Comparison of ENCODE assay signal across 26 cellular contexts in the genomic region with DNA sequence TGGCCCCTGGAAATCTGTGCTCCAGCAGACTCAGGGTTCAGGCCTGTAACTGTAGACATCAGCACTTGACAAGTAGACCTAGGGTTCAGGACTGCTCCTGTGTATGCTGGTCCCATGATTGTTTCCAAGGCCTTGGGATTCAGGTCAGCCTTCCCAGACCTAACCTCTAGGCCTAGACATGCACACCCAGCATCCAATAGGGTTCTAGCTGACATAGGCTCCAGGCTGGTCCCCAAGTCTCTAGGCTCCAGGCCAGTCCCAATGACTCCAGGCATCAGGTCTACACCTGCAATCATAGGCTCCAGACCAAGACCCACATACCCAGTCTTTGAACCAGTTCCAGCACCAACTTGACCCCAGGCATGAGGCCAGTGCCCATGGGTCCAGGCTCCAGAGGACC.
"Had no signal": no experiment of that assay in that cellular context is flagged by ENCODE, and none has a peak within 500 bp of the region (broad histone marks: within the 10 kb centered on the region; RNA-seq: fewer than 3 reads in every experiment).

No MANE protein-coding gene starts in this region.

- DNase-seq: head of caudate nucleus; hippocampal formation; kidney glomerular epithelial cell; left cardiac atrium; lower lobe of right lung; mammary epithelial cell; mesenchymal stem cell; naive thymus-derived CD8-positive, alpha-beta T cell; nephron progenitor cell; occipital lobe; ovary; right lobe of liver; stimulated activated CD4-positive, alpha-beta T cell treated with anti-CD3 and anti-CD28 coated beads, Interleukin-12 subunit alpha, Interleukin-12 subunit beta, amount 100 ng/mL, for 4 hours; stimulated activated CD4-positive, alpha-beta T cell treated with anti-CD3 and anti-CD28 coated beads, Interleukin-15, amount 100 ng/mL, for 24 hours; stimulated activated CD4-positive, alpha-beta T cell treated with anti-CD3 and anti-CD28 coated beads, Interleukin-2, amount 100 ng/mL, for 24 hours; stimulated activated CD4-positive, alpha-beta T cell treated with anti-CD3 and anti-CD28 coated beads, Interleukin-4, amount 100 ng/mL, for 1 hour; stimulated activated naive CD4-positive, alpha-beta T cell treated with Interleukin-2 at 50 U/mL for 16 hours; stimulated activated naive CD8-positive, alpha-beta T cell treated with anti-CD3 and anti-CD28 coated beads, Interleukin-15, amount 100 ng/mL, for 72 hours; substantia nigra; upper lobe of left lung had no signal

- H2AFZ ChIP-seq: neural progenitor cell had no signal

- H3K4me2 ChIP-seq: neural progenitor cell, smooth muscle cell had no signal

- ATAC-seq: left cardiac atrium; left lobe of liver; lower lobe of right lung; naive thymus-derived CD8-positive, alpha-beta T cell; right lobe of liver; stimulated activated naive CD8-positive, alpha-beta T cell treated with anti-CD3 and anti-CD28 coated beads, Interleukin-15, amount 100 ng/mL, for 72 hours had no signal

- H3K4me1 ChIP-seq: lower lobe of right lung, neural progenitor cell, right atrium auricular region, right lobe of liver, tibial nerve, upper lobe of left lung had no signal

- H3K27ac ChIP-seq: lower lobe of right lung, neural progenitor cell, neutrophil, ovary, right atrium auricular region, right lobe of liver, tibial nerve, upper lobe of left lung had no signal

- H3K9ac ChIP-seq: neural progenitor cell had no signal

- H3K9me3 ChIP-seq: lower lobe of right lung, ovary, right lobe of liver had no signal

- H3K36me3 ChIP-seq: lower lobe of right lung, neural progenitor cell, neutrophil, ovary, right atrium auricular region, right lobe of liver, tibial nerve, upper lobe of left lung had no signal

- H3K4me3 ChIP-seq: lower lobe of right lung, neural progenitor cell, ovary, right atrium auricular region, right lobe of liver, smooth muscle cell, tibial nerve, upper lobe of left lung had no signal

- H3K27me3 ChIP-seq: neural progenitor cell, neutrophil, ovary, right atrium auricular region, right lobe of liver, tibial nerve, upper lobe of left lung had no signal
